8 cellular contexts compared by ENCODE assay signal in genomic region chrX:27683566-27684208, GRCh38.
A peak's percentile ranks its signal among the peaks of the same experiment; 100 is the strongest.
DNase-seq lines count a peak whose midpoint lies in the region; ATAC-seq and TF ChIP-seq lines count a peak whose summit lies in the region.
"Not testable (repeated sequence)": the region's sequence is repeated elsewhere in the genome, so short reads cannot be mapped to it uniquely, and the experiment has no call there.

No MANE protein-coding gene starts in this region.

- not testable (repeated sequence) for H3K9me3 ChIP-seq in left ventricle myocardium inferior (replicated peaks)

- DNase-seq in CMK (ENCODE audit: low read depth) (peak; percentile 3), NCI-H2196 (lab: John Stamatoyannopoulos, UW; ENCODE audit: unreplicated experiment) (peak; percentile 0), SKM-1 (lab: John Stamatoyannopoulos, UW; ENCODE audit: unreplicated experiment) (peak; percentile 0), brain microvascular endothelial cell (peak; percentile 10)
- not testable (repeated sequence) for DNase-seq in left ventricle myocardium inferior; osteocyte (ENCODE audit: extremely low spot score, unreplicated experiment)

- H3K27me3 Mint-ChIP-seq in osteocyte (ENCODE audit: unreplicated experiment): not testable (repeated sequence)

- H3K27ac Mint-ChIP-seq in osteocyte (ENCODE audit: unreplicated experiment): not testable (repeated sequence)

- H3K4me1 Mint-ChIP-seq in osteocyte (ENCODE audit: unreplicated experiment): not testable (repeated sequence)

- not testable (repeated sequence) for H3K27ac ChIP-seq in brain microvascular endothelial cell; left ventricle myocardium inferior (replicated peaks)

- not testable (repeated sequence) for H3K27me3 ChIP-seq in brain microvascular endothelial cell (replicated peaks); left ventricle myocardium inferior (ENCODE audit: low read depth)

- not testable (repeated sequence) for H3K9me3 Mint-ChIP-seq in osteocyte (ENCODE audit: unreplicated experiment)

- not testable (repeated sequence) for H3K4me3 ChIP-seq in brain microvascular endothelial cell (ENCODE audit: low read depth, low read length); left ventricle myocardium inferior

- not testable (repeated sequence) for H3K4me3 Mint-ChIP-seq in osteocyte (ENCODE audit: unreplicated experiment)

- not testable (repeated sequence) for H3K4me1 ChIP-seq in left ventricle myocardium inferior

- H3K36me3 Mint-ChIP-seq in osteocyte (ENCODE audit: unreplicated experiment): not testable (repeated sequence)

- intact Hi-C loops in left ventricle myocardium inferior (cut with micrococcal nuclease): not testable (repeated sequence)

- TF ChIP-seq CTCF in brain microvascular endothelial cell (IDR thresholded peaks at IDR 0.05; ENCODE audit: low read depth, low read length, missing control alignments) (peak; percentile 52), left ventricle myocardium inferior (IDR thresholded peaks at IDR 0.05; ENCODE audit: borderline replicate concordance) (peak; percentile 47), osteocyte (IDR thresholded peaks at IDR 0.05) (peak; percentile 35)

- in situ Hi-C loops in brain microvascular endothelial cell (cut with HindIII; ENCODE audit: low pct_ligation_motif_present, low sequenced_read_pairs): not testable (repeated sequence)

- ATAC-seq in GM18907 (IDR thresholded peaks at IDR 0.05; ENCODE audit: unreplicated experiment) (peak; percentile 59), HG03378 (IDR thresholded peaks at IDR 0.05; ENCODE audit: unreplicated experiment) (peak; percentile 76)

- not testable (repeated sequence) for H3K36me3 ChIP-seq in brain microvascular endothelial cell (replicated peaks); left ventricle myocardium inferior
